Comparison of ENCODE assay signal across 23 cellular contexts in genomic region chr1:104629589-104629988, GRCh38.
"Had no signal": no experiment of that assay in that cellular context is flagged by ENCODE, and none has a peak within 500 bp of the region (broad histone marks: within the 10 kb centered on the region; RNA-seq: fewer than 3 reads in every experiment).

No MANE protein-coding gene starts in this region.

- DNase-seq: activated CD4-positive, alpha-beta T cell treated with anti-CD3 and anti-CD28 coated beads for 36 hours; activated CD8-positive, alpha-beta memory T cell treated with anti-CD3 and anti-CD28 coated beads, Interleukin-2, amount 50 U/mL, for 4 hours; activated CD8-positive, alpha-beta T cell treated with anti-CD3 and anti-CD28 coated beads for 36 hours; activated gamma-delta T cell treated with Interleukin-2 at 50 U/mL for 16 hours; activated naive CD4-positive, alpha-beta T cell treated with anti-CD3 and anti-CD28 coated beads, Interleukin-2, amount 10 ng/mL, durations not matched to agents 7 days and 5 days; activated naive CD8-positive, alpha-beta T cell treated with anti-CD3 and anti-CD28 coated beads for 36 hours; activated T-cell treated with anti-CD3 and anti-CD28 coated beads, Interleukin-2, amount 50 U/mL, for 72 hours; brain microvascular endothelial cell; Karpas-422; MM.1S; NCI-H1105; NCI-H1436; NCI-H1694 treated with DMSO at 0.1 percent for 48 hours; NCI-H2029 treated with DMSO at 0.1 percent for 48 hours; NCI-H345; NCI-H510A; NCI-H69; PC-3; SHP77 treated with DMSO at 0.1 percent for 48 hours; WERI-Rb-1 had no signal

- H3K36me3 ChIP-seq: brain microvascular endothelial cell, cardiac muscle cell, WERI-Rb-1 had no signal

- H3K4me3 ChIP-seq: cardiac muscle cell had no signal

- H3K27ac Mint-ChIP-seq: activated CD4-positive, alpha-beta T cell treated with anti-CD3 and anti-CD28 coated beads for 36 hours; activated CD8-positive, alpha-beta T cell treated with anti-CD3 and anti-CD28 coated beads for 36 hours; activated naive CD4-positive, alpha-beta T cell treated with anti-CD3 and anti-CD28 coated beads, Interleukin-2, amount 10 ng/mL, durations not matched to agents 7 days and 5 days; activated naive CD8-positive, alpha-beta T cell treated with anti-CD3 and anti-CD28 coated beads for 36 hours; activated T-cell treated with anti-CD3 and anti-CD28 coated beads, Interleukin-2, amount 50 U/mL, for 72 hours; activated T-helper 2 cell treated with anti-CD3 and anti-CD28 coated beads, Interferon-gamma antibody, Interleukin-2, Interleukin-4, amounts not matched to agents 10 μg/mL and 5 μg/mL and 100 μg/mL, durations not matched to agents 14 hours and 24 hours and 36 hours; T-helper 1 cell treated with Interleukin-12 subunit alpha and Interleukin-12 subunit beta and Interleukin-4 antibody, amounts not matched to agents 30 μg/mL and 1 μg/mL, for 36 hours had no signal

- H3K4me1 Mint-ChIP-seq: activated CD4-positive, alpha-beta T cell treated with anti-CD3 and anti-CD28 coated beads for 36 hours; activated naive CD4-positive, alpha-beta T cell treated with anti-CD3 and anti-CD28 coated beads, Interleukin-2, amount 10 ng/mL, durations not matched to agents 7 days and 5 days; activated naive CD8-positive, alpha-beta T cell treated with anti-CD3 and anti-CD28 coated beads for 36 hours had no signal

- H3K27ac ChIP-seq: brain microvascular endothelial cell, cardiac muscle cell, WERI-Rb-1 had no signal

- H3K4me3 Mint-ChIP-seq: activated CD4-positive, alpha-beta T cell treated with anti-CD3 and anti-CD28 coated beads for 36 hours; activated CD8-positive, alpha-beta T cell treated with anti-CD3 and anti-CD28 coated beads for 36 hours; activated naive CD4-positive, alpha-beta T cell treated with anti-CD3 and anti-CD28 coated beads, Interleukin-2, amount 10 ng/mL, durations not matched to agents 7 days and 5 days; activated naive CD8-positive, alpha-beta T cell treated with anti-CD3 and anti-CD28 coated beads for 36 hours; activated T-cell treated with anti-CD3 and anti-CD28 coated beads, Interleukin-2, amount 50 U/mL, for 72 hours; T-helper 1 cell treated with Interleukin-12 subunit alpha and Interleukin-12 subunit beta and Interleukin-4 antibody, amounts not matched to agents 30 μg/mL and 1 μg/mL, for 36 hours had no signal

- ATAC-seq: activated CD4-positive, alpha-beta T cell treated with anti-CD3 and anti-CD28 coated beads for 36 hours; activated CD8-positive, alpha-beta T cell treated with anti-CD3 and anti-CD28 coated beads for 36 hours; activated T-cell treated with anti-CD3 and anti-CD28 coated beads, Interleukin-2, amount 50 U/mL, for 72 hours; PC-3 had no signal

- H3K27me3 ChIP-seq: brain microvascular endothelial cell, cardiac muscle cell had no signal

- H3K36me3 Mint-ChIP-seq: activated naive CD4-positive, alpha-beta T cell treated with anti-CD3 and anti-CD28 coated beads, Interleukin-2, amount 10 ng/mL, durations not matched to agents 7 days and 5 days; activated naive CD8-positive, alpha-beta T cell treated with anti-CD3 and anti-CD28 coated beads for 36 hours had no signal
